In genomic region chr9:994005-994404, GRCh38 we compare ENCODE assay signal across 1 cellular context.
TF ChIP-seq lines count a peak whose summit lies in the region.

No MANE protein-coding gene starts in this region.

TF ChIP-seq in GM12878, 131 proteins besides CTCF, POLR2A, EP300 and RAD21 (continued from another document):
- TF ChIP-seq ZBTB4 (CRISPR knock-in tag; IDR thresholded peaks at IDR 0.05) (no peak), RUNX3 (IDR thresholded peaks at IDR 0.05; ENCODE audit: low read length) (peak; percentile 33; the same call in 1 of the 2 replicates), PBX3 (IDR thresholded peaks at IDR 0.05; ENCODE audit: insufficient replicate concordance, low read depth, low read length) (peak; percentile 59), IKZF2 (IDR thresholded peaks at IDR 0.05) (peak; percentile 20 to 40; a peak in 1 of 4 replicates)
